In genomic region chr2:31333527-31334183, GRCh38 we compare ENCODE assay signal across 8 cellular contexts.
A peak's percentile ranks its signal among the peaks of the same experiment; 100 is the strongest.
DNase-seq lines count a peak whose midpoint lies in the region; ATAC-seq and TF ChIP-seq lines count a peak whose summit lies in the region.

No MANE protein-coding gene starts in this region.

- H3K27ac Mint-ChIP-seq in natural killer cell treated with Interleukin-12 subunit alpha and Interleukin-12 subunit beta and Interleukin-15 and Interleukin-18, amount 100 ng/mL, for 72 hours: no peak overlapping the region
- H3K27ac Mint-ChIP-seq in stimulated activated naive B cell treated with anti-CD40 and anti-IgM and Interleukin-4, amounts not matched to agents 10 μg/mL and 1 μg/mL and 100 μg/mL, for 72 hours: no peak overlapping the region

- peak; percentile 86 to 93 (median 91) for TF ChIP-seq CTCF in esophagus muscularis mucosa (IDR thresholded peaks at IDR 0.05)

- H3K27me3 ChIP-seq in esophagus muscularis mucosa: peaks cover 0 to 4% (median 0%) of the 10 kb centered on the region in 4 donors

- H3K9me3 Mint-ChIP-seq in natural killer cell treated with Interleukin-12 subunit alpha and Interleukin-12 subunit beta and Interleukin-15 and Interleukin-18, amount 100 ng/mL, for 72 hours: no peaks in the 10 kb centered on the region
- no peaks in the 10 kb centered on the region for H3K9me3 Mint-ChIP-seq in stimulated activated naive B cell treated with anti-CD40 and anti-IgM and Interleukin-4, amounts not matched to agents 10 μg/mL and 1 μg/mL and 100 μg/mL, for 72 hours

- no peak for TF ChIP-seq POLR2A in esophagus muscularis mucosa (IDR thresholded peaks at IDR 0.05; ENCODE audit: low read depth)

- no peaks in the 10 kb centered on the region for H3K4me1 ChIP-seq in esophagus muscularis mucosa

- H3K27ac ChIP-seq in esophagus muscularis mucosa (replicated peaks in 1 of 4): no peak overlapping the region

- H3K36me3 ChIP-seq in esophagus muscularis mucosa: no peaks in the 10 kb centered on the region

- peaks cover 6 to 10% of the 10 kb centered on the region in 2 donors for H3K27me3 Mint-ChIP-seq in natural killer cell treated with Interleukin-12 subunit alpha and Interleukin-12 subunit beta and Interleukin-15 and Interleukin-18, amount 100 ng/mL, for 72 hours
- peaks cover 5 to 13% of the 10 kb centered on the region in 2 donors for H3K27me3 Mint-ChIP-seq in stimulated activated naive B cell treated with anti-CD40 and anti-IgM and Interleukin-4, amounts not matched to agents 10 μg/mL and 1 μg/mL and 100 μg/mL, for 72 hours

- H3K4me3 Mint-ChIP-seq in natural killer cell treated with Interleukin-12 subunit alpha and Interleukin-12 subunit beta and Interleukin-15 and Interleukin-18, amount 100 ng/mL, for 72 hours: no peak overlapping the region
- H3K4me3 Mint-ChIP-seq in stimulated activated naive B cell treated with anti-CD40 and anti-IgM and Interleukin-4, amounts not matched to agents 10 μg/mL and 1 μg/mL and 100 μg/mL, for 72 hours: no peak overlapping the region

- H3K9me3 ChIP-seq in esophagus muscularis mucosa: no peaks in the 10 kb centered on the region

- DNase-seq in CMK (ENCODE audit: low read depth): peak; percentile 30
- peak; percentile 63 for DNase-seq in HS-5 (ENCODE audit: low read depth)
- peak; percentile 42 for DNase-seq in NOMO-1 treated with dmso at 0.1 percent for 144 hours (lab: John Stamatoyannopoulos, UW; ENCODE audit: unreplicated experiment)
- DNase-seq in activated T-cell treated with anti-CD3 and anti-CD28 coated beads for 1 hour (ENCODE audit: low read depth): peak; percentile 67
- DNase-seq in esophagus muscularis mucosa (ENCODE audit: extremely low spot score): peak; percentile 93
- peak; percentile 79 for DNase-seq in natural killer cell treated with Interleukin-12 subunit alpha and Interleukin-12 subunit beta and Interleukin-15 and Interleukin-18, amount 100 ng/mL, for 72 hours (ENCODE audit: low spot score)
- peak; percentile 71 for DNase-seq in stimulated activated naive B cell treated with anti-CD40 and anti-IgM and Interleukin-4, amounts not matched to agents 10 μg/mL and 1 μg/mL and 100 μg/mL, for 72 hours

- ATAC-seq in GM19455 (IDR thresholded peaks at IDR 0.05; ENCODE audit: unreplicated experiment): peak; percentile 92
- peak; percentile 60 to 79 for ATAC-seq in natural killer cell treated with Interleukin-12 subunit alpha and Interleukin-12 subunit beta and Interleukin-15 and Interleukin-18, amount 100 ng/mL, for 72 hours
- ATAC-seq in stimulated activated naive B cell treated with anti-CD40 and anti-IgM and Interleukin-4, amounts not matched to agents 10 μg/mL and 1 μg/mL and 100 μg/mL, for 72 hours (replicated peaks): peak; percentile 93 to 95

- no peaks in the 10 kb centered on the region for H3K36me3 Mint-ChIP-seq in natural killer cell treated with Interleukin-12 subunit alpha and Interleukin-12 subunit beta and Interleukin-15 and Interleukin-18, amount 100 ng/mL, for 72 hours
- H3K36me3 Mint-ChIP-seq in stimulated activated naive B cell treated with anti-CD40 and anti-IgM and Interleukin-4, amounts not matched to agents 10 μg/mL and 1 μg/mL and 100 μg/mL, for 72 hours: no peaks in the 10 kb centered on the region

- TF ChIP-seq EP300 in esophagus muscularis mucosa (IDR thresholded peaks at IDR 0.05): no peak

- no peak overlapping the region for H3K4me3 ChIP-seq in esophagus muscularis mucosa

- WGBS in esophagus muscularis mucosa: 16% methylated on average over 6 of the region's 8 CpGs

- intact Hi-C loops in esophagus muscularis mucosa (cut with DNase I): loop anchor here (1.0 to 10.0 kb wide), 3 partner anchors 99 to 1129 kb away; partner anchors contain the start of gene EHD3

- no peaks in the 10 kb centered on the region for H3K4me1 Mint-ChIP-seq in natural killer cell treated with Interleukin-12 subunit alpha and Interleukin-12 subunit beta and Interleukin-15 and Interleukin-18, amount 100 ng/mL, for 72 hours (ENCODE audit: low read depth in 2 of 2)
- peaks cover 4 to 7% of the 10 kb centered on the region in 2 donors for H3K4me1 Mint-ChIP-seq in stimulated activated naive B cell treated with anti-CD40 and anti-IgM and Interleukin-4, amounts not matched to agents 10 μg/mL and 1 μg/mL and 100 μg/mL, for 72 hours

Comparison
In these comparisons a context has a peak if more than half of its experiments do, and no peak if none do; other contexts are left out.
1. DNase-seq: peak in every context shown above with its lines; median percentile 93 in esophagus muscularis mucosa; 79 in natural killer cell treated with Interleukin-12 subunit alpha and Interleukin-12 subunit beta and Interleukin-15 and Interleukin-18, amount 100 ng/mL, for 72 hours; 71 in stimulated activated naive B cell treated with anti-CD40 and anti-IgM and Interleukin-4, amounts not matched to agents 10 μg/mL and 1 μg/mL and 100 μg/mL, for 72 hours; 67 in activated T-cell treated with anti-CD3 and anti-CD28 coated beads for 1 hour; 63 in HS-5; 42 in NOMO-1 treated with dmso at 0.1 percent for 144 hours; 30 in CMK.